12 cellular contexts compared by ENCODE assay signal in genomic region chr14:73489481-73490175, GRCh38. TPM values are rescaled to one million over a fixed set of nuclear protein-coding genes. Genes with fewer than 3 reads are reported as not detected.
DNase-seq lines count a peak whose midpoint lies in the region; TF ChIP-seq lines count a peak whose summit lies in the region.
"Had no signal": no experiment of that assay in that cellular context is flagged by ENCODE, and none has a peak within 500 bp of the region (broad histone marks: within the 10 kb centered on the region; RNA-seq: fewer than 3 reads in every experiment).

No MANE protein-coding gene starts in this region.

- intact Hi-C loops in head of caudate nucleus (cut with DNase I) (no loop called here), posterior cingulate gyrus (cut with DNase I) (loop anchor here (5.0 kb wide), 1 partner anchor 78 kb away; the partner anchor contains the start of gene ACOT2)

- H3K36me3 Mint-ChIP-seq in activated T-cell treated with anti-CD3 and anti-CD28 coated beads, Interleukin-2, amount 50 U/mL, for 24 hours (ENCODE audit: low read depth) = peaks cover 31% of the 10 kb centered on the region
- H3K36me3 Mint-ChIP-seq in chondrocyte (ENCODE audit: low read depth) (peaks cover 2% of the 10 kb centered on the region), progenitor cell of endocrine pancreas (ENCODE audit: insufficient read depth) (peaks cover 9% of the 10 kb centered on the region)

- H3K27me3 Mint-ChIP-seq in activated T-cell treated with anti-CD3 and anti-CD28 coated beads, Interleukin-2, amount 50 U/mL, for 24 hours = no peaks in the 10 kb centered on the region
- no peaks in the 10 kb centered on the region for H3K27me3 Mint-ChIP-seq in chondrocyte (ENCODE audit: low read depth)
- H3K27me3 Mint-ChIP-seq in progenitor cell of endocrine pancreas = no peaks in the 10 kb centered on the region

- H3K9me3 Mint-ChIP-seq in activated T-cell treated with anti-CD3 and anti-CD28 coated beads, Interleukin-2, amount 50 U/mL, for 24 hours = no peaks in the 10 kb centered on the region
- H3K9me3 Mint-ChIP-seq in chondrocyte (ENCODE audit: low read depth) = no peaks in the 10 kb centered on the region
- no peaks in the 10 kb centered on the region for H3K9me3 Mint-ChIP-seq in progenitor cell of endocrine pancreas (ENCODE audit: low read depth)

- H3K4me1 Mint-ChIP-seq in activated T-cell treated with anti-CD3 and anti-CD28 coated beads, Interleukin-2, amount 50 U/mL, for 24 hours (ENCODE audit: low read depth) = peaks cover 37% of the 10 kb centered on the region
- H3K4me1 Mint-ChIP-seq in chondrocyte (ENCODE audit: low read depth) (peaks cover 36% of the 10 kb centered on the region), progenitor cell of endocrine pancreas (ENCODE audit: low read depth) (peaks cover 19% of the 10 kb centered on the region)

- DNase-seq in activated T-cell treated with anti-CD3 and anti-CD28 coated beads, Interleukin-2, amount 50 U/mL, for 24 hours = no peak
- DNase-seq in activated T-cell treated with anti-CD3 and anti-CD28 coated beads, Interleukin-2, amount 50 U/mL, for 1 hour = no peak
- DNase-seq in OCI-M1 (lab: John Stamatoyannopoulos, UW) = peak; percentile 19
- no peak for DNase-seq in chondrocyte (ENCODE audit: low spot score)
- no peak for DNase-seq in progenitor cell of endocrine pancreas (ENCODE audit: low spot score, unreplicated experiment)
- no peak for DNase-seq in head of caudate nucleus
- DNase-seq in cerebellar cortex (ENCODE audit: low spot score) = no peak
- DNase-seq in posterior cingulate gyrus = no peak
- DNase-seq: amygdala; DMS79; effector CD8-positive, alpha-beta T cell; NCI-H510A treated with DMSO at 0.1 percent for 48 hours had no signal

- H3K4me3 Mint-ChIP-seq in activated T-cell treated with anti-CD3 and anti-CD28 coated beads, Interleukin-2, amount 50 U/mL, for 24 hours = peak overlapping the region; percentile 31
- H3K4me3 Mint-ChIP-seq in chondrocyte (ENCODE audit: unreplicated experiment) (peak overlapping the region; percentile 86), progenitor cell of endocrine pancreas (ENCODE audit: low read depth) (peak overlapping the region; percentile 35)

- no peak overlapping the region for H3K27ac Mint-ChIP-seq in activated T-cell treated with anti-CD3 and anti-CD28 coated beads, Interleukin-2, amount 50 U/mL, for 24 hours
- H3K27ac Mint-ChIP-seq in chondrocyte (ENCODE audit: unreplicated experiment) (no peak overlapping the region), progenitor cell of endocrine pancreas (peak overlapping the region; percentile 33)

- TF ChIP-seq CTCF in chondrocyte (IDR thresholded peaks at IDR 0.05) (no peak), progenitor cell of endocrine pancreas (IDR thresholded peaks at IDR 0.05; ENCODE audit: unreplicated experiment) (no peak)

RNA-seq across cellular contexts. Expression of gene RIOX1, which starts 1.1 kb away (rescaled TPM):
- total RNA-seq in chondrocyte (12.4 to 13.1 TPM (median 12.9 TPM) in 3 replicates), progenitor cell of endocrine pancreas (15.3 and 16.5 TPM in 2 replicates)

RNA-seq across cellular contexts. Expression of gene NUMB, which starts 31.3 kb away (rescaled TPM):
- total RNA-seq in chondrocyte (59.2 to 60.9 TPM (median 60.7 TPM) in 3 replicates), progenitor cell of endocrine pancreas (88.8 and 92.4 TPM in 2 replicates)

RNA-seq across cellular contexts. Expression of gene ACOT1, which starts 47.3 kb away (rescaled TPM):
- total RNA-seq in chondrocyte = 12.0 to 15.7 TPM (median 14.8 TPM) in 3 replicates
- 4.0 and 5.2 TPM in 2 replicates for total RNA-seq in progenitor cell of endocrine pancreas

Comparison
In these comparisons a context has a peak if more than half of its experiments do, and no peak if none do; other contexts are left out.
1. H3K4me3 Mint-ChIP-seq: peak in every context shown above with its lines; median percentile 86 in chondrocyte; 35 in progenitor cell of endocrine pancreas; 31 in activated T-cell treated with anti-CD3 and anti-CD28 coated beads, Interleukin-2, amount 50 U/mL, for 24 hours.